ENCODE assay signal across 11 cellular contexts in the genomic region with DNA sequence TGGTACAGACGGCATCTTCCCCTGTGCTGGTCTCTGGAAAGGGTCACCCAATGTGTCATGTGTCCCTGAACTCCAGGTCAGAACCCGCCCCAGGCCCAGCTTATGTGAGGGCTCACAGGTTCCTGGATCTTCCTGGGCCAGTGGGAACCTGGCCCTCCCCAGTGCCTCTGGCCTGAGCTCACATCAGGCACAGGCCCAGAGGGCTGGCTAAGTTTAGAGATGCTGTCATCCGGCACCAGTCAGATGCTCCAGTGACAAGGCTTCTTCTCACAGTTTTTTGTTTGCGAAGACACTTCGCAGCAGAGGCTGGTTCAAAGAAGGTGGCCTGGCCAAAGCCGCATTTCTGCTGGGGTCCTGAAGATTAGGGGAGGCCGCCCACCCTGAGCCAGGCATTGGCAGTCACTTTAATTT. TPM values are rescaled to one million over a fixed set of nuclear protein-coding genes. Genes with fewer than 3 reads are reported as not detected.
"Had no signal": no experiment of that assay in that cellular context is flagged by ENCODE, and none has a peak within 500 bp of the region (broad histone marks: within the 10 kb centered on the region; RNA-seq: fewer than 3 reads in every experiment).

No MANE protein-coding gene starts in this region.

- H3K36me3 ChIP-seq: thyroid gland had no signal

- H3K9me3 ChIP-seq: thyroid gland had no signal

- DNase-seq: activated CD4-positive, alpha-beta T cell treated with anti-CD3 and anti-CD28 coated beads, Interleukin-2, amount 50 U/mL, for 4 hours; activated CD4-positive, CD25-positive, alpha-beta regulatory T cell; cortex of kidney; effector memory CD8-positive, alpha-beta T cell; nephron progenitor cell; stimulated activated CD4-positive, alpha-beta T cell treated with anti-CD3 and anti-CD28 coated beads, Interleukin-4, amount 100 ng/mL, for 4 hours; thyroid gland had no signal

- H3K27ac ChIP-seq: epithelial cell of prostate, skin epidermis, thyroid gland had no signal

- H3K4me3 ChIP-seq: skin epidermis, thyroid gland had no signal

- ATAC-seq: activated T-helper 17 cell treated with anti-CD3 and anti-CD28 coated beads, Interleukin-2, amount 50 U/mL, for 72 hours; effector memory CD8-positive, alpha-beta T cell had no signal

- H3K27me3 ChIP-seq: thyroid gland had no signal

RNA-seq across cellular contexts. Expression of gene CAMK2B, which starts 11.8 kb away (rescaled TPM):
- total RNA-seq: osteocyte had no signal
